Comparison of ENCODE assay signal across 1 cellular context in the genomic region with DNA sequence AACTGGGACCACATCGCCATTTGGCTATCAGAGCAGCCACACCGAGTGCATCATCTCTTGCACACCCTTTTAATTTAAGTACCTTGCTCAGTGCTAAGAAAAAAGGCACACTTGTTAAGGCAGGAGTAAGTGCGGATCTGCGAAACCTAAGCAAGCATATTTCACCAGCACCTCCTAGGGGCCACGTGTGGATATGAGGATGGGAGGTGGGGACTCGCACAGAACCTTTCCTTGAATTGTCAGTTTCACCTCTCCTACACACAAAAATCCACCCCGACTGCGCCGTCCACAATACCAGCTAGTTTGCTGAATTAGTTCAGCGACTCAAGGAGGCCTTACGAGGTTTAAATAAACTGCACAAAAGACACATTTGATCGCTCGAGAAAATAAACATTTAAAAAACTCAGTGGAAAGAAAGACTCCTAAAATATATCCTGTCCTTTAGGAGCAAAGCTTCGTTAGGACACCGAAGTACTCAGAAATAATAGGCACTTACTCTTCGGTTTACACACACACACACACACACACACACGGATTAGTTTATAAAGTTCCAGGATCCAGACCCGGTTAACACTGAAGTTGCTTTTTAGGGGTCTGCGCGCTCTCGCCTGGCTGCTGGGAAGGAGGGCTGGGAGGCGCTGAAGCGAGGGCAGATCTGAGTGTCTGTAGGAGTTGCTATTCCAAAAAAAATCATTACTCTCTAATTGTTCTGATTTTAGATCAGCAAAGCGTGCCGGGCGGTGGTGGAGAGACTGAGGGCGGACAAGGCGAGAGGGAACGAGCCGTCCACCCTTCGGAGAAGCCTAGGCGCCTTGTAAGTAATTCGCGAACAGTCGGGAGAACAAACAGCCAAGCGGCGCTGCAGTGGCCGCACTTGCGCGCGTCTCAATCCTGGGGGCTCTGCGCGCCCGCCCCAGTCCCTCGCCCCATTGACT.
A peak's percentile ranks its signal among the peaks of the same experiment; 100 is the strongest.
TF ChIP-seq lines count a peak whose summit lies in the region.

No MANE protein-coding gene starts in this region.

TF ChIP-seq in H1, 55 proteins besides CTCF, POLR2A, EP300 and RAD21 (continued from another document):
- TF ChIP-seq SUZ12 (IDR thresholded peaks at IDR 0.05; ENCODE audit: low read length) = peak; percentile 30; the same call in 1 of the 2 replicates
- 0 out of 4 replicates have a peak, but pooled peaks of 1 of the 2 experiments have one; percentile 22 for TF ChIP-seq SIN3A (conservative IDR thresholded peaks at IDR 0.05 in 1 of 2, IDR thresholded peaks at IDR 0.05 in 1 of 2; ENCODE audit: low read depth in 1 of 2, low read length in 2 of 2)
- peak; percentile 28; the same call in 1 of the 2 replicates for TF ChIP-seq TBP (IDR thresholded peaks at IDR 0.05; ENCODE audit: low read depth, low read length)
